Comparison of ENCODE assay signal across 14 cellular contexts in genomic region chr17:57296231-57296630, GRCh38. TPM values are rescaled to one million over a fixed set of nuclear protein-coding genes. Genes with fewer than 3 reads are reported as not detected.
DNase-seq lines count a peak whose midpoint lies in the region; ATAC-seq lines count a peak whose summit lies in the region.
"Had no signal": no experiment of that assay in that cellular context is flagged by ENCODE, and none has a peak within 500 bp of the region (broad histone marks: within the 10 kb centered on the region; RNA-seq: fewer than 3 reads in every experiment).

No MANE protein-coding gene starts in this region.

- ATAC-seq in HG03469 (IDR thresholded peaks at IDR 0.05; ENCODE audit: unreplicated experiment): no peak

- no peak overlapping the region for H3K4me3 Mint-ChIP-seq in immature natural killer cell
- H3K4me3 Mint-ChIP-seq in activated CD4-positive, alpha-beta T cell treated with anti-CD3 and anti-CD28 coated beads, Interleukin-2, amount 10 ng/mL, durations not matched to agents 24 days and 14 days: no peak overlapping the region
- H3K4me3 Mint-ChIP-seq: B cell had no signal

- peaks cover 5 to 9% of the 10 kb centered on the region in 2 donors for H3K4me1 Mint-ChIP-seq in immature natural killer cell
- H3K4me1 Mint-ChIP-seq in activated CD4-positive, alpha-beta T cell treated with anti-CD3 and anti-CD28 coated beads, Interleukin-2, amount 10 ng/mL, durations not matched to agents 24 days and 14 days: peaks cover 34% of the 10 kb centered on the region

- no peaks in the 10 kb centered on the region for H3K9me3 Mint-ChIP-seq in immature natural killer cell
- H3K9me3 Mint-ChIP-seq in activated CD4-positive, alpha-beta T cell treated with anti-CD3 and anti-CD28 coated beads, Interleukin-2, amount 10 ng/mL, durations not matched to agents 24 days and 14 days: peaks cover 23% of the 10 kb centered on the region

- intact Hi-C loops in activated CD4-positive, alpha-beta T cell treated with anti-CD3 and anti-CD28 coated beads, Interleukin-2, amount 10 ng/mL, durations not matched to agents 24 days and 14 days (cut with micrococcal nuclease): loop anchor here (5.0 kb wide), 1 partner anchor 39 kb away; the partner anchor contains the start of gene MSI2

- peaks cover 24 to 42% (median 30%) of the 10 kb centered on the region in 3 donors for H3K36me3 Mint-ChIP-seq in immature natural killer cell
- H3K36me3 Mint-ChIP-seq in activated CD4-positive, alpha-beta T cell treated with anti-CD3 and anti-CD28 coated beads, Interleukin-2, amount 10 ng/mL, durations not matched to agents 24 days and 14 days (ENCODE audit: low read depth): peaks cover 71% of the 10 kb centered on the region

- DNase-seq in COR-L47 (lab: John Stamatoyannopoulos, UW) (peak; percentile 72), LHCN-M2 (ENCODE audit: low read depth) (peak; percentile 18), NCI-H748 treated with DMSO at 0.1 percent for 48 hours (lab: John Stamatoyannopoulos, UW) (peak; percentile 81), left kidney (ENCODE audit: low read depth, low spot score) (peak; percentile 49), immature natural killer cell (no peak), KG1 (lab: John Stamatoyannopoulos, UW) (no peak)
- no peak for DNase-seq in activated CD4-positive, alpha-beta T cell treated with anti-CD3 and anti-CD28 coated beads, Interleukin-2, amount 10 ng/mL, durations not matched to agents 24 days and 14 days
- DNase-seq: activated CD4-positive, alpha-beta T cell treated with anti-CD3 and anti-CD28 coated beads for 48 hours; activated effector memory CD4-positive, alpha-beta T cell treated with Interleukin-2 at 50 U/mL for 16 hours; NCI-H82; spleen had no signal

- H3K27ac Mint-ChIP-seq in immature natural killer cell: no peak overlapping the region
- no peak overlapping the region for H3K27ac Mint-ChIP-seq in activated CD4-positive, alpha-beta T cell treated with anti-CD3 and anti-CD28 coated beads, Interleukin-2, amount 10 ng/mL, durations not matched to agents 24 days and 14 days
- H3K27ac Mint-ChIP-seq: B cell had no signal

- H3K27me3 Mint-ChIP-seq in immature natural killer cell (ENCODE audit: low read depth in 3 of 3): peaks cover 0 to 5% (median 0%) of the 10 kb centered on the region in 3 donors
- H3K27me3 Mint-ChIP-seq in activated CD4-positive, alpha-beta T cell treated with anti-CD3 and anti-CD28 coated beads, Interleukin-2, amount 10 ng/mL, durations not matched to agents 24 days and 14 days: no peaks in the 10 kb centered on the region
- H3K27me3 Mint-ChIP-seq: B cell; naive thymus-derived CD8-positive, alpha-beta T cell had no signal

RNA-seq across cellular contexts. Expression of gene MSI2, which starts 39.9 kb away (rescaled TPM):
- total RNA-seq in LHCN-M2 (2014; rRNA removed): 120 and 126 TPM in 2 replicates
- polyA plus RNA-seq in LHCN-M2 (2012): 39.5 TPM
- 1 to 10 TPM in 2 of 3 donors, under 1 TPM in 1; 0.88 to 3.6 (median 2.4) TPM for polyA plus RNA-seq in immature natural killer cell
- 171 and 172 TPM in 2 replicates for total RNA-seq in activated CD4-positive, alpha-beta T cell treated with anti-CD3 and anti-CD28 coated beads, Interleukin-2, amount 10 ng/mL, durations not matched to agents 24 days and 14 days

Comparison
In these comparisons a context has a peak if more than half of its experiments do, and no peak if none do; other contexts are left out.
1. DNase-seq: peak in COR-L47 (single experiment), LHCN-M2 (single experiment), NCI-H748 treated with DMSO at 0.1 percent for 48 hours (single experiment) and left kidney (single experiment); none in immature natural killer cell (0 of 3), activated CD4-positive, alpha-beta T cell treated with anti-CD3 and anti-CD28 coated beads, Interleukin-2, amount 10 ng/mL, durations not matched to agents 24 days and 14 days (single experiment) and KG1 (single experiment).